9 cellular contexts compared by ENCODE assay signal in the genomic region with DNA sequence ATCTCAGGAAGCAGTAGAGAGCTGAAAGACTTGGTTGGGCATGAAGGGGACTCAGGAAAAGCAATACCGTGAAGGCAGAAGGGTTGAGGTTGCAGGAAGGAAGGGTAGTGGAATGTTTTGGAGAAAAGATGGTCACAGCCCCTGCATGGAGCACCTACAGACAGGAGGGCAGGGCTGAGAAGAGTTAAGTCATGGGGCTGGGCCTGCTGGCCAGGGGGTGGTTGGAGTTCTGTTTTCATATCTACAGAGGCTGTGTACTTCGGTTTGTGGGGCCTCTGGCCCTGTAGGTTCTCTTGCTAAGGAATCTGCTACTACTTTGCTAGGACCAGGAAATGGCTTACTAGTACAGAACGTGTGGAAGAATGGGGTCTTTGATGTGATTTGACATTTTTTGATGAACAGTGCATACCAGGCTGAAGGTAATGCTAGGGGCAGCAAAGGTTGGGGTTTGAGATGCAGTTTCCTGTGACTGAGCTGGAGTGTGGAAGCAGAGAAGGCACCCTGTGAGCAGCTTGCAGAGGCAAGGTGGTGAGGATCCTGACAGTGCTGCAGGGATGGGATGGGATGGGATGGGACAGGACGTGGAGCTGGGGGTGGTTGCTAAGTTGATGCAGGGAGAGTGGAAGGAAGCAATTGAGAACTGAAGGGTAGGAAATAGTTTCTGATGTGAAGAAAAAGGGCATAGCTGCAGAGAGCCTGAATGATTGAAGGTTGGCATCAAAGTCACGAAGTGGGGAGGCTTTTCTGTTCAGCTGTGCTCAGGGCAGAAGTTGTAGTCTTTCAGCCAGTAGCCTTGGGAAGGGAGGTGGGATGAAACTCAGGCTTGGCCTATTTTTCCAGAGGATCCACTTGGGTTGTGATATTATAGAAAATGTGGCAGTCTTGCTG. TPM values are rescaled to one million over a fixed set of nuclear protein-coding genes. Genes with fewer than 3 reads are reported as not detected.
DNase-seq lines count a peak whose midpoint lies in the region; ATAC-seq, FAIRE-seq and TF ChIP-seq lines count a peak whose summit lies in the region.
"Had no signal": no experiment of that assay in that cellular context is flagged by ENCODE, and none has a peak within 500 bp of the region (broad histone marks: within the 10 kb centered on the region; RNA-seq: fewer than 3 reads in every experiment).

No MANE protein-coding gene starts in this region.

- no peak overlapping the region for H3K27ac ChIP-seq in pancreas

- CTCF ChIA-PET in activated naive CD4-positive, alpha-beta T cell treated with anti-CD3 and anti-CD28 coated beads, Interleukin-2, amount 10 ng/mL, durations not matched to agents 7 days and 5 days (lab: Charles Lee) = interaction anchor here (0.6 kb wide), 1 partner anchor 8 kb away, joined by 3 read pairs; no protein-coding TSS in a partner anchor

- H3F3A ChIP-seq in Loucy (ENCODE audit: low read depth) = peaks cover 18% of the 10 kb centered on the region; the same call in 1 of the 2 replicates

- H3K9me3 Mint-ChIP-seq in activated naive CD4-positive, alpha-beta T cell treated with anti-CD3 and anti-CD28 coated beads, Interleukin-2, amount 10 ng/mL, durations not matched to agents 7 days and 5 days = no peaks in the 10 kb centered on the region
- no peaks in the 10 kb centered on the region for H3K9me3 Mint-ChIP-seq in central memory CD8-positive, alpha-beta T cell
- H3K9me3 Mint-ChIP-seq in stimulated activated memory B cell treated with anti-CD40 and anti-IgM and Interleukin-4, amounts not matched to agents 10 μg/mL and 1 μg/mL and 100 μg/mL, for 72 hours = no peaks in the 10 kb centered on the region

- no peaks in the 10 kb centered on the region for H3K27me3 ChIP-seq in Loucy (ENCODE audit: insufficient read depth, low read length, poor library complexity, severe bottlenecking)
- H3K27me3 ChIP-seq in pancreas = no peaks in the 10 kb centered on the region

- intact Hi-C loops in pancreas (cut with DNase I) = loop anchor here in 1 of 3 donors (10.0 kb wide), 1 partner anchor 613 kb away; no protein-coding TSS in a partner anchor

- peak overlapping the region; percentile 34 for H3K9ac ChIP-seq in Loucy (ENCODE audit: low read depth, low read length, poor library complexity, severe bottlenecking)

- WGBS in pancreas, 2 donors = 74 to 77% methylated on average over 5 of the region's 5 CpGs

- ATAC-seq in central memory CD8-positive, alpha-beta T cell (replicated peaks; ENCODE audit: extremely low read depth, poor library complexity, severe bottlenecking) = no peak
- no peak for ATAC-seq in stimulated activated memory B cell treated with anti-CD40 and anti-IgM and Interleukin-4, amounts not matched to agents 10 μg/mL and 1 μg/mL and 100 μg/mL, for 72 hours
- no peak for ATAC-seq in pancreas
- ATAC-seq in GM21737 (IDR thresholded peaks at IDR 0.05; ENCODE audit: unreplicated experiment) = no peak

- no peak for DNase-seq in activated naive CD4-positive, alpha-beta T cell treated with anti-CD3 and anti-CD28 coated beads, Interleukin-2, amount 10 ng/mL, durations not matched to agents 7 days and 5 days
- DNase-seq in activated naive CD4-positive, alpha-beta T cell treated with anti-CD3 and anti-CD28 coated beads, Interleukin-2, amount 50 U/mL, for 16 hours = no peak
- DNase-seq in central memory CD8-positive, alpha-beta T cell (ENCODE audit: low spot score in 2 of 2) = no peak
- DNase-seq in pancreas (no peak), HuH-7.5 (ENCODE audit: low spot score) (no peak)
- DNase-seq: occipital lobe had no signal

- no peak overlapping the region for H2AFZ ChIP-seq in Loucy (ENCODE audit: low read length)

- H3K4me2 ChIP-seq in Loucy (ENCODE audit: low read depth, low read length, poor library complexity, severe bottlenecking) = peak overlapping the region; percentile 95

- peak overlapping the region; percentile 39 for H3K27ac Mint-ChIP-seq in activated naive CD4-positive, alpha-beta T cell treated with anti-CD3 and anti-CD28 coated beads, Interleukin-2, amount 10 ng/mL, durations not matched to agents 7 days and 5 days
- peak overlapping the region; percentile 59 for H3K27ac Mint-ChIP-seq in central memory CD8-positive, alpha-beta T cell (ENCODE audit: low read depth)
- H3K27ac Mint-ChIP-seq in stimulated activated memory B cell treated with anti-CD40 and anti-IgM and Interleukin-4, amounts not matched to agents 10 μg/mL and 1 μg/mL and 100 μg/mL, for 72 hours = peak overlapping the region; percentile 22

- peaks cover 62% of the 10 kb centered on the region for H4K20me1 ChIP-seq in Loucy (ENCODE audit: insufficient read depth, low read length, poor library complexity, severe bottlenecking)

- TF ChIP-seq CTCF in Loucy (conservative IDR thresholded peaks at IDR 0.05; ENCODE audit: low read length) (no peak), pancreas (IDR thresholded peaks at IDR 0.05) (no peak)

- H3K9me2 ChIP-seq in Loucy (replicated peaks; ENCODE audit: low read depth, low read length) = no peaks in the 10 kb centered on the region

- H3K79me2 ChIP-seq in Loucy (ENCODE audit: insufficient read depth, low read length) = peaks cover 60% of the 10 kb centered on the region

- H3K36me3 ChIP-seq in Loucy (ENCODE audit: insufficient read depth, low read length) = peaks cover 67% of the 10 kb centered on the region
- H3K36me3 ChIP-seq in pancreas = peaks cover 7 to 49% (median 22%) of the 10 kb centered on the region in 3 donors

- H3K4me1 ChIP-seq in Loucy (ENCODE audit: insufficient read depth, low read length, poor library complexity, severe bottlenecking) (peaks cover 50% of the 10 kb centered on the region), pancreas (peaks cover 8 to 22% (median 12%) of the 10 kb centered on the region in 3 donors)

- H3K36me3 Mint-ChIP-seq in activated naive CD4-positive, alpha-beta T cell treated with anti-CD3 and anti-CD28 coated beads, Interleukin-2, amount 10 ng/mL, durations not matched to agents 7 days and 5 days = peaks cover 49% of the 10 kb centered on the region
- peaks cover 54% of the 10 kb centered on the region for H3K36me3 Mint-ChIP-seq in central memory CD8-positive, alpha-beta T cell (ENCODE audit: insufficient read depth)
- peaks cover 61% of the 10 kb centered on the region for H3K36me3 Mint-ChIP-seq in stimulated activated memory B cell treated with anti-CD40 and anti-IgM and Interleukin-4, amounts not matched to agents 10 μg/mL and 1 μg/mL and 100 μg/mL, for 72 hours

- H3K4me3 Mint-ChIP-seq in activated naive CD4-positive, alpha-beta T cell treated with anti-CD3 and anti-CD28 coated beads, Interleukin-2, amount 10 ng/mL, durations not matched to agents 7 days and 5 days = no peak overlapping the region
- H3K4me3 Mint-ChIP-seq in central memory CD8-positive, alpha-beta T cell = no peak overlapping the region
- no peak overlapping the region for H3K4me3 Mint-ChIP-seq in stimulated activated memory B cell treated with anti-CD40 and anti-IgM and Interleukin-4, amounts not matched to agents 10 μg/mL and 1 μg/mL and 100 μg/mL, for 72 hours

- H3K4me1 Mint-ChIP-seq in activated naive CD4-positive, alpha-beta T cell treated with anti-CD3 and anti-CD28 coated beads, Interleukin-2, amount 10 ng/mL, durations not matched to agents 7 days and 5 days = peaks cover 54% of the 10 kb centered on the region
- peaks cover 51% of the 10 kb centered on the region for H3K4me1 Mint-ChIP-seq in central memory CD8-positive, alpha-beta T cell
- peaks cover 76% of the 10 kb centered on the region for H3K4me1 Mint-ChIP-seq in stimulated activated memory B cell treated with anti-CD40 and anti-IgM and Interleukin-4, amounts not matched to agents 10 μg/mL and 1 μg/mL and 100 μg/mL, for 72 hours

- H3K27me3 Mint-ChIP-seq in activated naive CD4-positive, alpha-beta T cell treated with anti-CD3 and anti-CD28 coated beads, Interleukin-2, amount 10 ng/mL, durations not matched to agents 7 days and 5 days = no peaks in the 10 kb centered on the region
- H3K27me3 Mint-ChIP-seq in central memory CD8-positive, alpha-beta T cell = no peaks in the 10 kb centered on the region
- no peaks in the 10 kb centered on the region for H3K27me3 Mint-ChIP-seq in stimulated activated memory B cell treated with anti-CD40 and anti-IgM and Interleukin-4, amounts not matched to agents 10 μg/mL and 1 μg/mL and 100 μg/mL, for 72 hours

- no peaks in the 10 kb centered on the region for H3K9me3 ChIP-seq in Loucy (ENCODE audit: insufficient read depth, low read depth, low read length)
- H3K9me3 ChIP-seq in pancreas = no peaks in the 10 kb centered on the region

- H3K4me3 ChIP-seq in Loucy (ENCODE audit: low read length, poor library complexity, severe bottlenecking) (no peak overlapping the region), pancreas (no peak overlapping the region)

- FAIRE-seq in pancreas (lab: Jason Lieb, UNC) = no peak

RNA-seq across cellular contexts. Expression of a gene that starts 7.8 kb away (rescaled TPM):
- total RNA-seq in pancreas = 1,000 to 10,000 TPM in 1 of 6 donors, 100 to 1,000 TPM in 5; 599 to 1,094 (median 938) TPM
- polyA plus RNA-seq in pancreas = 1,000 to 10,000 TPM; 2,937 to 3,548 TPM

RNA-seq across cellular contexts. Expression of a gene that starts 12.1 kb away (rescaled TPM):
- total RNA-seq in pancreas = 1 to 10 TPM; 4.5 to 7.4 (median 5.5) TPM
- polyA plus RNA-seq in pancreas = 1 to 10 TPM; 4.0 to 5.9 TPM
